In the genomic region with DNA sequence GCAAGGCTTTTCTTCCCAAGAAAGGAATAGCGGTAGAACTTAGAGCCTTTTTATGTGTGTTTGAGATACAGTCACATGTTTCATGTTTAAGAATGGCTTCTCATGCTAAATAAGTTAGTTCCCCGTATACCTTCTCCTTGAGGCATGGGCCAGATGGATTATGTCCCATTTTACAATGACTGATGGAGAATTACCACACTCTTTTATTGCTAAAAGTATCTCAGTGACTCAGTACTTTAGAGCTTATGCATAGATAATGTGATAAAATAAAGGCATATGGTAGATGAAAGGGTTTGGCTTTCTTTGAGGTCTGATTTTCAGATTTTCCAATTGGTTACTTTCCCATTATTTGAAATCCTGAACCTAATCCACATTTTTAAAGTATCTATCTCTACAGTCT, we compare ENCODE assay signal across 18 cellular contexts.
DNase-seq lines count a peak whose midpoint lies in the region; TF ChIP-seq lines count a peak whose summit lies in the region.
"Had no signal": no experiment of that assay in that cellular context is flagged by ENCODE, and none has a peak within 500 bp of the region (broad histone marks: within the 10 kb centered on the region; RNA-seq: fewer than 3 reads in every experiment).

No MANE protein-coding gene starts in this region.

- no peak overlapping the region for H2BK120ac ChIP-seq in mesenchymal stem cell (ENCODE audit: low read depth, low read length)

- intact Hi-C loops in left ventricle myocardium inferior (cut with micrococcal nuclease), result no loop called here
- intact Hi-C loops in ascending aorta (cut with DNase I), result no loop called here
- intact Hi-C loops in vagina (cut with DNase I), result no loop called here

- TF ChIP-seq CTCF in cardiac muscle cell (IDR thresholded peaks at IDR 0.05; ENCODE audit: low read depth, low read length) (no peak), left ventricle myocardium inferior (IDR thresholded peaks at IDR 0.05; ENCODE audit: borderline replicate concordance) (no peak), ascending aorta (IDR thresholded peaks at IDR 0.05) (no peak), GM10266 (IDR thresholded peaks at IDR 0.05; ENCODE audit: control insufficient read depth, insufficient read depth, low read depth, missing control alignments) (no peak), vagina (IDR thresholded peaks at IDR 0.05) (no peak)

- no peak overlapping the region for H3K4ac ChIP-seq in mesenchymal stem cell (ENCODE audit: low read depth in 1 of 2, low read length in 2 of 2)

- no peak overlapping the region for H2BK12ac ChIP-seq in mesenchymal stem cell (ENCODE audit: low read length in 2 of 2)

- H3K18ac ChIP-seq in mesenchymal stem cell (ENCODE audit: low read depth in 1 of 2, low read length in 2 of 2), result no peak overlapping the region

- no peak overlapping the region for H4K8ac ChIP-seq in mesenchymal stem cell (ENCODE audit: low read length)

- H3K14ac ChIP-seq in mesenchymal stem cell (ENCODE audit: low read length in 2 of 2), result no peak overlapping the region

- H3K4me2 ChIP-seq in mesenchymal stem cell (ENCODE audit: low read length, poor library complexity, severe bottlenecking), result no peak overlapping the region

- H3K9me3 ChIP-seq in cardiac muscle cell (ENCODE audit: low read depth) (no peaks in the 10 kb centered on the region), left ventricle myocardium inferior (replicated peaks) (no peaks in the 10 kb centered on the region), ascending aorta (no peaks in the 10 kb centered on the region), mesenchymal stem cell (ENCODE audit: control insufficient read depth, low read length) (no peaks in the 10 kb centered on the region), vagina (no peaks in the 10 kb centered on the region)
- H3K9me3 ChIP-seq: Caco-2, Peyer's patch had no signal

- H2BK5ac ChIP-seq in mesenchymal stem cell (ENCODE audit: low read depth, low read length, poor library complexity, severe bottlenecking), result no peak overlapping the region

- H3K9ac ChIP-seq in mesenchymal stem cell (ENCODE audit: low read length), result no peak overlapping the region

- no peaks in the 10 kb centered on the region for H3K27me3 ChIP-seq in cardiac muscle cell
- no peaks in the 10 kb centered on the region for H3K27me3 ChIP-seq in left ventricle myocardium inferior (ENCODE audit: low read depth)
- no peaks in the 10 kb centered on the region for H3K27me3 ChIP-seq in ascending aorta
- no peaks in the 10 kb centered on the region for H3K27me3 ChIP-seq in mesenchymal stem cell (ENCODE audit: control insufficient read depth in 1 of 2, insufficient read depth in 1 of 2, low read length in 2 of 2)
- no peaks in the 10 kb centered on the region for H3K27me3 ChIP-seq in vagina
- H3K27me3 ChIP-seq: Peyer's patch had no signal

- H2AFZ ChIP-seq in mesenchymal stem cell (ENCODE audit: low read depth, low read length), result no peak overlapping the region

- TF ChIP-seq POLR2A in vagina (IDR thresholded peaks at IDR 0.05), result no peak

- peak overlapping the region; percentile 42 for H3K27ac ChIP-seq in cardiac muscle cell
- H3K27ac ChIP-seq in left ventricle myocardium inferior (replicated peaks), result no peak overlapping the region
- H3K27ac ChIP-seq in ascending aorta, result peak overlapping the region; percentile 5 to 7
- no peak overlapping the region for H3K27ac ChIP-seq in mesenchymal stem cell (ENCODE audit: low read length, poor library complexity, severe bottlenecking)
- H3K27ac ChIP-seq in vagina, result no peak overlapping the region
- H3K27ac ChIP-seq: Peyer's patch had no signal

- peak in 1 of 2 donors; percentile 53 for DNase-seq in cardiac muscle cell (ENCODE audit: low read depth in 1 of 2, low spot score in 1 of 2)
- no peak for DNase-seq in left ventricle myocardium inferior
- no peak for DNase-seq in ascending aorta (ENCODE audit: low spot score in 2 of 2)
- DNase-seq in mesenchymal stem cell, result peak; percentile 67
- DNase-seq in DMS79 (lab: John Stamatoyannopoulos, UW), result no peak
- no peak for DNase-seq in GM10266 (ENCODE audit: extremely low spot score)
- DNase-seq in activated CD4-positive, alpha-beta T cell treated with anti-CD3 and anti-CD28 coated beads for 48 hours, result no peak
- DNase-seq in vagina (ENCODE audit: extremely low spot score in 2 of 2), result no peak
- DNase-seq: 8988T, AML-193, Caco-2, GDM1, Kasumi-1, NCI-H1436, NCI-H2029 treated with DMSO at 0.1 percent for 48 hours, NCI-H510A treated with DMSO at 0.1 percent for 48 hours, Peyer's patch, SHP77 had no signal

- peaks cover 18% of the 10 kb centered on the region for H3K79me1 ChIP-seq in mesenchymal stem cell (replicated peaks; ENCODE audit: low read length, poor library complexity, severe bottlenecking)

- no peak overlapping the region for H3K23ac ChIP-seq in mesenchymal stem cell (ENCODE audit: low read length in 2 of 2)

- no peak overlapping the region for H4K91ac ChIP-seq in mesenchymal stem cell (ENCODE audit: low read length)

- H3K4me3 ChIP-seq in cardiac muscle cell, result no peak overlapping the region
- H3K4me3 ChIP-seq in left ventricle myocardium inferior, result no peak overlapping the region
- H3K4me3 ChIP-seq in ascending aorta, result no peak overlapping the region
- no peak overlapping the region for H3K4me3 ChIP-seq in mesenchymal stem cell (ENCODE audit: insufficient read depth in 1 of 2, low read depth in 1 of 2, low read length in 2 of 2)
- H3K4me3 ChIP-seq in vagina, result no peak overlapping the region
- H3K4me3 ChIP-seq: Peyer's patch had no signal

- H2AK5ac ChIP-seq in mesenchymal stem cell (ENCODE audit: low read length, severe bottlenecking), result no peak overlapping the region

- peaks cover 11% of the 10 kb centered on the region for H3K4me1 ChIP-seq in cardiac muscle cell (ENCODE audit: low read depth)
- peaks cover 65% of the 10 kb centered on the region for H3K4me1 ChIP-seq in left ventricle myocardium inferior
- no peaks in the 10 kb centered on the region for H3K4me1 ChIP-seq in ascending aorta
- H3K4me1 ChIP-seq in mesenchymal stem cell (ENCODE audit: control insufficient read depth, insufficient read depth, low read depth, low read length), result peaks cover 5% of the 10 kb centered on the region
- no peaks in the 10 kb centered on the region for H3K4me1 ChIP-seq in vagina
- H3K4me1 ChIP-seq: Peyer's patch had no signal

- 93% methylated on average over 1 of the region's 2 CpGs for WGBS in mesenchymal stem cell

- no peak overlapping the region for H2BK15ac ChIP-seq in mesenchymal stem cell (ENCODE audit: low read depth, poor library complexity, severe bottlenecking)

- peaks cover 80% of the 10 kb centered on the region for H3K36me3 ChIP-seq in cardiac muscle cell
- peaks cover 36% of the 10 kb centered on the region for H3K36me3 ChIP-seq in left ventricle myocardium inferior
- peaks cover 10 to 33% of the 10 kb centered on the region in 2 donors for H3K36me3 ChIP-seq in ascending aorta
- H3K36me3 ChIP-seq in mesenchymal stem cell (ENCODE audit: control insufficient read depth in 1 of 2, insufficient read depth in 2 of 2, low read depth in 1 of 2, low read length in 2 of 2), result peaks cover 0 to 30% of the 10 kb centered on the region in 2 experiments
- peaks cover 0 to 10% of the 10 kb centered on the region in 2 donors for H3K36me3 ChIP-seq in vagina

Comparison
In these comparisons a context has a peak if more than half of its experiments do, and no peak if none do; other contexts are left out.
1. H3K27ac ChIP-seq: peak in cardiac muscle cell (single experiment) and ascending aorta (2 of 2); none in left ventricle myocardium inferior (single experiment), mesenchymal stem cell (single experiment) and vagina (single experiment).